ENCODE assay signal across 19 cellular contexts in the genomic region with DNA sequence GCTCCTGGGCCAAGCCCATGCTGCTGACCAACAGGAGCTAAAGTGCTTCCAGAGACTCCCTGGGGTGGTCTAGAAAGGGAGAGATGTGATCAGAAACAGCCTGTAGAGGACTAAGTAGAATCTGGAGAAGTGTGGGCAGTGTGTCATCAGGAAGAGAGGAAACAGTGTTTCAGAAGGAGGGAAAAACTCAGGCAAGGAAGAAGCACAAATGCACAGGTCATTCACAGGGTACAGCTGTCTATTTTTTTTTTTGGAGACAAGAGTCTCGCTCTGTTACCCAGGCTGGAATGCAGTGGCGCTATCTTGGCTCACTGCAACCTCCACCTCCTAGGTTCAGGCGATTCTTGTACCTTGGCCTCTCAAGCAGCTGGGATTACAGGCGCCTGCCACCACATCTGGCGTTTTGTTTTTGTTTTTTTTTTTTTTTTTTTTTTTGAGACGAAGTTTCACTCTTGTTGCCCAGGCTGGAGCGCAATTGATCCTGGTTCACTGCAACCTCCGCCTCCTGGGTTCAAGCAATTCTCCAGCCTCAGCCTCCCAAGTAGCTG.
A peak's percentile ranks its signal among the peaks of the same experiment; 100 is the strongest.
DNase-seq lines count a peak whose midpoint lies in the region; ATAC-seq and TF ChIP-seq lines count a peak whose summit lies in the region.
"Had no signal": no experiment of that assay in that cellular context is flagged by ENCODE, and none has a peak within 500 bp of the region (broad histone marks: within the 10 kb centered on the region; RNA-seq: fewer than 3 reads in every experiment).

No MANE protein-coding gene starts in this region.

- 91 to 94% methylated on average over 8 of the region's 8 CpGs for WGBS in heart right ventricle, 2 donors
- WGBS in smooth muscle cell (ENCODE audit: low lambda C conversion rate): 100% methylated on average over 7 of the region's 8 CpGs

- H3K9me3 ChIP-seq in heart right ventricle: no peaks in the 10 kb centered on the region
- H3K9me3 ChIP-seq in SJCRH30 (replicated peaks): no peaks in the 10 kb centered on the region
- H3K9me3 ChIP-seq in smooth muscle cell (replicated peaks; ENCODE audit: low read depth): no peaks in the 10 kb centered on the region

- H3K36me3 ChIP-seq in heart right ventricle: no peaks in the 10 kb centered on the region
- no peaks in the 10 kb centered on the region for H3K36me3 ChIP-seq in SJCRH30
- no peaks in the 10 kb centered on the region for H3K36me3 ChIP-seq in smooth muscle cell (ENCODE audit: low read depth)

- H3K27me3 ChIP-seq in heart right ventricle (no peaks in the 10 kb centered on the region), SJCRH30 (no peaks in the 10 kb centered on the region), smooth muscle cell (ENCODE audit: low read depth) (no peaks in the 10 kb centered on the region)

- H3K9ac ChIP-seq in smooth muscle cell (ENCODE audit: low read depth): no peak overlapping the region

- no peak overlapping the region for H2AFZ ChIP-seq in smooth muscle cell (ENCODE audit: low read depth)

- TF ChIP-seq CTCF in heart right ventricle (IDR thresholded peaks at IDR 0.05) (no peak), smooth muscle cell (IDR thresholded peaks at IDR 0.05; ENCODE audit: borderline replicate concordance, insufficient read depth, poor library complexity, severe bottlenecking) (no peak)

- H3K4me1 ChIP-seq in heart right ventricle (peaks cover 25 to 83% (median 62%) of the 10 kb centered on the region in 9 donors), SJCRH30 (peaks cover 20% of the 10 kb centered on the region), smooth muscle cell (ENCODE audit: low read depth) (peaks cover 14% of the 10 kb centered on the region)

- H4K20me1 ChIP-seq in smooth muscle cell (ENCODE audit: low read depth): peaks cover 77% of the 10 kb centered on the region

- peaks cover 71% of the 10 kb centered on the region for H3K79me2 ChIP-seq in smooth muscle cell (ENCODE audit: low read depth)

- DNase-seq in heart right ventricle: no peak
- no peak for DNase-seq in cardiac septum (ENCODE audit: low spot score)
- DNase-seq in SJCRH30: peak; percentile 37 to 66
- DNase-seq in left kidney (ENCODE audit: low read depth, low spot score): peak; percentile 32
- DNase-seq in smooth muscle cell (lab: John Stamatoyannopoulos, UW; ENCODE audit: unreplicated experiment): no peak
- DNase-seq in OCI-M2 (lab: John Stamatoyannopoulos, UW; ENCODE audit: unreplicated experiment): no peak
- no peak for DNase-seq in HCEC 1CT
- DNase-seq: activated CD4-positive, alpha-beta T cell treated with anti-CD3 and anti-CD28 coated beads, Interleukin-2, amount 10 ng/mL, durations not matched to agents 7 days and 5 days; activated naive CD4-positive, alpha-beta T cell treated with anti-CD3 and anti-CD28 coated beads, Interleukin-2, amount 10 ng/mL, durations not matched to agents 7 days and 5 days; activated T-cell treated with anti-CD3 and anti-CD28 coated beads for 4 hours; CD8-positive, alpha-beta T cell; cortex of kidney; IMR-90; NCI-H2029; NCI-H526; retina had no signal

- H3K27ac ChIP-seq in heart right ventricle: peak overlapping the region in 8 of 10 donors; percentile 57 to 88 (median 82)
- peak overlapping the region; percentile 49 for H3K27ac ChIP-seq in SJCRH30
- peak overlapping the region; percentile 29 for H3K27ac ChIP-seq in smooth muscle cell (ENCODE audit: low read depth)
- H3K27ac ChIP-seq: SK-N-MC had no signal

- H3K4me2 ChIP-seq in smooth muscle cell: no peak overlapping the region

- peaks cover 8% of the 10 kb centered on the region for H3F3A ChIP-seq in smooth muscle cell (ENCODE audit: low read depth)

- intact Hi-C loops in heart right ventricle (cut with DNase I) (loop anchor here in 6 of 10 donors (5.0 to 10.0 kb wide), 3 partner anchors 32 to 55 kb away; no protein-coding TSS in a partner anchor), cardiac septum (cut with DNase I) (no loop called here)

- ATAC-seq in heart right ventricle (no peak), HG02884 (IDR thresholded peaks at IDR 0.05; ENCODE audit: unreplicated experiment) (no peak)
- ATAC-seq: CD8-positive, alpha-beta T cell had no signal

- H3K4me3 ChIP-seq in heart right ventricle: no peak overlapping the region
- H3K4me3 ChIP-seq in SJCRH30: no peak overlapping the region
- H3K4me3 ChIP-seq in smooth muscle cell: no peak overlapping the region
- H3K4me3 ChIP-seq: lung, SK-N-MC had no signal

Comparison
In these comparisons a context has a peak if more than half of its experiments do, and no peak if none do; other contexts are left out.
1. DNase-seq: peak in SJCRH30 (2 of 2) and left kidney (single experiment); none in heart right ventricle (0 of 2), cardiac septum (single experiment), smooth muscle cell (single experiment), OCI-M2 (single experiment) and HCEC 1CT (single experiment).
2. H3K27ac ChIP-seq: peak in every context shown above with its lines; median percentile 82 in heart right ventricle; 49 in SJCRH30; 29 in smooth muscle cell.